9 cellular contexts compared by ENCODE assay signal in genomic region chr5:65928860-65929259, GRCh38. TPM values are rescaled to one million over a fixed set of nuclear protein-coding genes. Genes with fewer than 3 reads are reported as not detected.
DNase-seq lines count a peak whose midpoint lies in the region; ATAC-seq and TF ChIP-seq lines count a peak whose summit lies in the region.
"Had no signal": no experiment of that assay in that cellular context is flagged by ENCODE, and none has a peak within 500 bp of the region (broad histone marks: within the 10 kb centered on the region; RNA-seq: fewer than 3 reads in every experiment).

No MANE protein-coding gene starts in this region.

- CTCF ChIA-PET in BJ (lab: Yijun Ruan, JAX), result no interaction called here

- WGBS in lower leg skin, 2 donors, result 56 to 59% methylated on average over 3 of the region's 3 CpGs

- H3K27me3 ChIP-seq in BJ (ENCODE audit: control insufficient read depth, insufficient read depth, low read length) (no peaks in the 10 kb centered on the region), Karpas-422 (ENCODE audit: low read length) (no peaks in the 10 kb centered on the region), colonic mucosa (no peaks in the 10 kb centered on the region)

- H3K4me3 ChIP-seq in BJ (ENCODE audit: low read depth, low read length) (peak overlapping the region; percentile 62), Karpas-422 (ENCODE audit: low read length) (peak overlapping the region; percentile 74), colonic mucosa (peak overlapping the region; percentile 74), lower leg skin (ENCODE audit: low read depth, poor library complexity, severe bottlenecking) (no peak overlapping the region)

- H4K20me1 ChIP-seq in Karpas-422 (ENCODE audit: insufficient read depth, low read depth, low read length), result peaks cover 9% of the 10 kb centered on the region

- H3K27ac Mint-ChIP-seq in natural killer cell treated with Interleukin-12 subunit alpha and Interleukin-12 subunit beta and Interleukin-15 and Interleukin-18, amount 100 ng/mL, for 72 hours, result peak overlapping the region in 1 of 2 donors; percentile 24

- peaks cover 36 to 55% of the 10 kb centered on the region in 2 donors for H3K4me1 Mint-ChIP-seq in natural killer cell treated with Interleukin-12 subunit alpha and Interleukin-12 subunit beta and Interleukin-15 and Interleukin-18, amount 100 ng/mL, for 72 hours (ENCODE audit: low read depth in 2 of 2)

- H3K4me1 ChIP-seq in Karpas-422 (ENCODE audit: low read length), result peaks cover 42% of the 10 kb centered on the region
- H3K4me1 ChIP-seq in colonic mucosa, result no peaks in the 10 kb centered on the region

- H3K9me3 ChIP-seq in Karpas-422 (ENCODE audit: low read length), result no peaks in the 10 kb centered on the region
- H3K9me3 ChIP-seq in colonic mucosa, result no peaks in the 10 kb centered on the region

- H3K4me3 Mint-ChIP-seq in natural killer cell treated with Interleukin-12 subunit alpha and Interleukin-12 subunit beta and Interleukin-15 and Interleukin-18, amount 100 ng/mL, for 72 hours, result peak overlapping the region; percentile 100

- POLR2A ChIA-PET in BJ (lab: Charles Lee), result interaction anchor here (0.6 kb wide), 1 partner anchor 67 kb away, joined by 19 read pairs; no protein-coding TSS in a partner anchor

- H3K36me3 ChIP-seq in BJ (ENCODE audit: control insufficient read depth, insufficient read depth, low read length), result no peaks in the 10 kb centered on the region; the same call in 1 of the 2 replicates
- H3K36me3 ChIP-seq in Karpas-422 (ENCODE audit: insufficient read depth, low read length), result peaks cover 20% of the 10 kb centered on the region
- H3K36me3 ChIP-seq in colonic mucosa, result no peaks in the 10 kb centered on the region

- H3K9me3 Mint-ChIP-seq in natural killer cell treated with Interleukin-12 subunit alpha and Interleukin-12 subunit beta and Interleukin-15 and Interleukin-18, amount 100 ng/mL, for 72 hours, result no peaks in the 10 kb centered on the region

- peak overlapping the region; percentile 81 for H3K4me2 ChIP-seq in Karpas-422 (ENCODE audit: low read depth, low read length, poor library complexity, severe bottlenecking)

- H2AFZ ChIP-seq in Karpas-422 (ENCODE audit: low read length), result no peak overlapping the region

- peaks cover 77% of the 10 kb centered on the region for H3K79me2 ChIP-seq in Karpas-422 (ENCODE audit: low read length)

- peaks cover 18% of the 10 kb centered on the region for H3K36me3 Mint-ChIP-seq in natural killer cell treated with Interleukin-12 subunit alpha and Interleukin-12 subunit beta and Interleukin-15 and Interleukin-18, amount 100 ng/mL, for 72 hours

- H3K27me3 Mint-ChIP-seq in natural killer cell treated with Interleukin-12 subunit alpha and Interleukin-12 subunit beta and Interleukin-15 and Interleukin-18, amount 100 ng/mL, for 72 hours, result no peaks in the 10 kb centered on the region

- no peak for TF ChIP-seq POLR2A in lower leg skin (IDR thresholded peaks at IDR 0.05)

- peak overlapping the region; percentile 90 for H3K27ac ChIP-seq in Karpas-422 (ENCODE audit: low read length)
- H3K27ac ChIP-seq in colonic mucosa, result no peak overlapping the region

- ATAC-seq in natural killer cell treated with Interleukin-12 subunit alpha and Interleukin-12 subunit beta and Interleukin-15 and Interleukin-18, amount 100 ng/mL, for 72 hours, result no peak
- ATAC-seq in GM18517 (IDR thresholded peaks at IDR 0.05; ENCODE audit: unreplicated experiment) (no peak), GM21515 (IDR thresholded peaks at IDR 0.05; ENCODE audit: unreplicated experiment) (no peak)

- H3K9me2 ChIP-seq in Karpas-422 (replicated peaks; ENCODE audit: insufficient read depth, low read length), result no peaks in the 10 kb centered on the region

- TF ChIP-seq CTCF in BJ (IDR thresholded peaks at IDR 0.05; ENCODE audit: insufficient read depth, low read depth, low read length), result no peak
- no peak for TF ChIP-seq CTCF in colonic mucosa (IDR thresholded peaks at IDR 0.05)
- TF ChIP-seq CTCF in lower leg skin (IDR thresholded peaks at IDR 0.05), result no peak

- DNase-seq in BJ (ENCODE audit: low read depth) (no peak), Karpas-422 (no peak), colonic mucosa (no peak), lower leg skin (ENCODE audit: low spot score in 2 of 2) (no peak), NCI-H1417 treated with DMSO at 0.1 percent for 48 hours (lab: John Stamatoyannopoulos, UW) (no peak)
- DNase-seq in natural killer cell treated with Interleukin-12 subunit alpha and Interleukin-12 subunit beta and Interleukin-15 and Interleukin-18, amount 100 ng/mL, for 72 hours (ENCODE audit: low spot score), result no peak
- DNase-seq: NCI-H226 had no signal

- H3K9ac ChIP-seq in Karpas-422 (ENCODE audit: low read length), result peak overlapping the region; percentile 96
- H3K9ac ChIP-seq in colonic mucosa (ENCODE audit: low read depth in 2 of 2, low read length in 2 of 2), result no peak overlapping the region

- intact Hi-C loops in colonic mucosa (cut with DNase I), result loop anchor here (10.0 kb wide), 2 partner anchors 86 to 114 kb away; no protein-coding TSS in a partner anchor
- intact Hi-C loops in lower leg skin (cut with DNase I; ENCODE audit: low total_unique reads), result loop anchor here (5.0 kb wide), 1 partner anchor 213 kb away; the partner anchor contains the start of gene SREK1

RNA-seq across cellular contexts. Expression of gene ERBIN, which starts 2.5 kb away (rescaled TPM):
- polyA plus RNA-seq in BJ (2011; rRNA removed), result 26.0 and 56.0 TPM in 2 replicates
- 47.2 and 53.8 TPM in 2 replicates for polyA minus RNA-seq in BJ (2011; rRNA and poly(A)+ RNA removed)
- total RNA-seq in Karpas-422 (2014; rRNA removed; shearing (Covaris generic); ENCODE audit: low replicate concordance), result 173 and 203 TPM in 2 replicates
- total RNA-seq in colonic mucosa, result 100 to 1,000 TPM in 1 of 2 donors, 10 to 100 TPM in 1; 69.3 to 110 TPM
- total RNA-seq in natural killer cell treated with Interleukin-12 subunit alpha and Interleukin-12 subunit beta and Interleukin-15 and Interleukin-18, amount 100 ng/mL, for 72 hours, result 10 to 100 TPM; 53.4 to 61.2 TPM
- 100 to 1,000 TPM in 1 of 4 donors, 10 to 100 TPM in 3; 78.2 to 104 (median 95.3) TPM for total RNA-seq in lower leg skin
